In genomic region chr12:111546758-111547383, GRCh38 we compare ENCODE assay signal across 12 cellular contexts. TPM values are rescaled to one million over a fixed set of nuclear protein-coding genes. Genes with fewer than 3 reads are reported as not detected.
DNase-seq lines count a peak whose midpoint lies in the region; ATAC-seq, FAIRE-seq and TF ChIP-seq lines count a peak whose summit lies in the region.
"Had no signal": no experiment of that assay in that cellular context is flagged by ENCODE, and none has a peak within 500 bp of the region (broad histone marks: within the 10 kb centered on the region; RNA-seq: fewer than 3 reads in every experiment).

No MANE protein-coding gene starts in this region.

- no peaks in the 10 kb centered on the region for H3K9me3 ChIP-seq in CD8-positive, alpha-beta T cell (ENCODE audit: low read length)
- no peaks in the 10 kb centered on the region for H3K9me3 ChIP-seq in thyroid gland
- H3K9me3 ChIP-seq: spleen had no signal

- H3K27me3 ChIP-seq in CD8-positive, alpha-beta T cell (ENCODE audit: insufficient read depth, low read length) = no peaks in the 10 kb centered on the region
- H3K27me3 ChIP-seq in thyroid gland = no peaks in the 10 kb centered on the region
- H3K27me3 ChIP-seq: spleen had no signal

- no peaks in the 10 kb centered on the region for H3K27me3 Mint-ChIP-seq in CD8-positive, alpha-beta T cell (ENCODE audit: low read depth)
- no peaks in the 10 kb centered on the region for H3K27me3 Mint-ChIP-seq in activated naive CD8-positive, alpha-beta T cell

- H3K36me3 ChIP-seq in CD8-positive, alpha-beta T cell (ENCODE audit: insufficient read depth, low read length) = peaks cover 9% of the 10 kb centered on the region
- peaks cover 9 to 15% of the 10 kb centered on the region in 2 donors for H3K36me3 ChIP-seq in thyroid gland

- H3K4me3 ChIP-seq in CD8-positive, alpha-beta T cell (ENCODE audit: low read depth, low read length) = no peak overlapping the region
- no peak overlapping the region for H3K4me3 ChIP-seq in thyroid gland (replicated peaks in 1 of 3)
- H3K4me3 ChIP-seq: spleen had no signal

- H3K4me3 Mint-ChIP-seq in CD8-positive, alpha-beta T cell = no peak overlapping the region
- peak overlapping the region; percentile 28 for H3K4me3 Mint-ChIP-seq in activated naive CD8-positive, alpha-beta T cell

- 95% methylated on average over 8 of the region's 8 CpGs for WGBS in thyroid gland, 2 donors

- CTCF ChIA-PET in CD8-positive, alpha-beta T cell (lab: Charles Lee) = interaction anchor here (0.7 to 1.1 kb wide), 2 partner anchors 95 to 150 kb away, joined by 3 read pairs; no protein-coding TSS in a partner anchor

- POLR2A ChIA-PET in CD8-positive, alpha-beta T cell (lab: Charles Lee) = interaction anchor here (0.7 kb wide), 1 partner anchor 31 kb away, joined by 4 read pairs; no protein-coding TSS in a partner anchor

- no peaks in the 10 kb centered on the region for H3K9me3 Mint-ChIP-seq in CD8-positive, alpha-beta T cell
- no peaks in the 10 kb centered on the region for H3K9me3 Mint-ChIP-seq in activated naive CD8-positive, alpha-beta T cell (ENCODE audit: low read depth)

- no peaks in the 10 kb centered on the region for H3K4me1 ChIP-seq in CD8-positive, alpha-beta T cell (ENCODE audit: insufficient read depth, low read length)
- no peaks in the 10 kb centered on the region for H3K4me1 ChIP-seq in thyroid gland
- H3K4me1 ChIP-seq: spleen had no signal

- no peak for TF ChIP-seq POLR2A in thyroid gland (IDR thresholded peaks at IDR 0.05)

- ATAC-seq in CD8-positive, alpha-beta T cell = peak; percentile 11

- no peak overlapping the region for H3K27ac ChIP-seq in CD8-positive, alpha-beta T cell (ENCODE audit: low read depth, low read length)
- H3K27ac ChIP-seq in thyroid gland = no peak overlapping the region
- H3K27ac ChIP-seq: spleen had no signal

- TF ChIP-seq CTCF in CD8-positive, alpha-beta T cell (IDR thresholded peaks at IDR 0.05) = no peak
- TF ChIP-seq CTCF in thyroid gland (IDR thresholded peaks at IDR 0.05) = no peak

- H3K27ac Mint-ChIP-seq in CD8-positive, alpha-beta T cell = no peak overlapping the region
- H3K27ac Mint-ChIP-seq in activated naive CD8-positive, alpha-beta T cell = peak overlapping the region; percentile 89

- H3K36me3 Mint-ChIP-seq in CD8-positive, alpha-beta T cell = peaks cover 48% of the 10 kb centered on the region
- peaks cover 7% of the 10 kb centered on the region for H3K36me3 Mint-ChIP-seq in activated naive CD8-positive, alpha-beta T cell

- intact Hi-C loops in CD8-positive, alpha-beta T cell (cut with DNase I, micrococcal nuclease) = no loop called here
- intact Hi-C loops in thyroid gland (cut with DNase I) = no loop called here

- peaks cover 4% of the 10 kb centered on the region for H3K4me1 Mint-ChIP-seq in CD8-positive, alpha-beta T cell (ENCODE audit: low read depth)
- peaks cover 21% of the 10 kb centered on the region for H3K4me1 Mint-ChIP-seq in activated naive CD8-positive, alpha-beta T cell (ENCODE audit: low read depth)

- DNase-seq in CD8-positive, alpha-beta T cell = no peak
- DNase-seq in M059J (ENCODE audit: low read depth) (peak; percentile 26), kidney tubule cell (ENCODE audit: low spot score) (peak; percentile 34), KG1 (lab: John Stamatoyannopoulos, UW) (no peak), thyroid gland (no peak), RCC 7860 (ENCODE audit: low spot score) (no peak)
- DNase-seq in effector CD4-positive, alpha-beta T cell = no peak
- DNase-seq: GF-D8, NCI-H1092 treated with DMSO at 0.1 percent for 48 hours, RPMI8226, spleen had no signal

- no peak for FAIRE-seq in RCC 7860 (lab: Jason Lieb, UNC)

RNA-seq across cellular contexts. Expression of gene ATXN2, which starts 52.2 kb away (rescaled TPM):
- 10 to 100 TPM; 16.2 to 16.8 TPM for total RNA-seq in CD8-positive, alpha-beta T cell
- total RNA-seq in M059J (2014; rRNA removed; shearing (Covaris generic)) = 19.2 and 20.7 TPM in 2 replicates
- 100 to 1,000 TPM in 1 of 4 donors, 10 to 100 TPM in 3; 63.1 to 102 (median 63.8) TPM for total RNA-seq in thyroid gland

Comparison
In these comparisons a context has a peak if more than half of its experiments do, and no peak if none do; other contexts are left out.
1. DNase-seq: peak in M059J (single experiment) and kidney tubule cell (single experiment); none in CD8-positive, alpha-beta T cell (0 of 7), KG1 (single experiment), effector CD4-positive, alpha-beta T cell (single experiment), thyroid gland (0 of 2) and RCC 7860 (single experiment).